9 cellular contexts compared by ENCODE assay signal in genomic region chr6:7542878-7543394, GRCh38. TPM values are rescaled to one million over a fixed set of nuclear protein-coding genes. Genes with fewer than 3 reads are reported as not detected.
DNase-seq lines count a peak whose midpoint lies in the region; ATAC-seq, FAIRE-seq and TF ChIP-seq lines count a peak whose summit lies in the region.
"Had no signal": no experiment of that assay in that cellular context is flagged by ENCODE, and none has a peak within 500 bp of the region (broad histone marks: within the 10 kb centered on the region; RNA-seq: fewer than 3 reads in every experiment).

No MANE protein-coding gene starts in this region.

- 0% methylated on average over 14 of the region's 31 CpGs for WGBS in HepG2 (ENCODE audit: low lambda C conversion rate)
- WGBS in transverse colon (ENCODE audit: low coverage in 1 of 2), 2 donors, result 3 to 7% methylated on average over 2 to 31 of the region's 31 CpGs

- intact Hi-C loops in HepG2 (cut with micrococcal nuclease; ENCODE audit: unreplicated experiment) (loop anchor here (1.0 to 10.0 kb wide), 4 partner anchors 97 to 378 kb away; partner anchors contain the start of gene SSR1), transverse colon (cut with DNase I; ENCODE audit: low total_unique reads) (no loop called here)

- POLR2A ChIA-PET in HepG2 (lab: Yijun Ruan, JAX), result interaction anchor here (0.6 to 2.1 kb wide), 9 partner anchors 18 to 230 kb away, joined by 3 to 21 read pairs (median 4); partner anchors contain the start of genes CAGE1, RIOK1, SNRNP48 and SSR1

- H3K27me3 ChIP-seq in HepG2 (ENCODE audit: control insufficient read depth in 1 of 2, insufficient read depth in 2 of 2, low read length in 2 of 2) (peaks cover 0 to 3% of the 10 kb centered on the region in 2 experiments; a peak in 1 of 5 replicates), transverse colon (peaks cover 46% of the 10 kb centered on the region)

- H3K27ac ChIP-seq in coronary artery (no peak overlapping the region), HepG2 (ENCODE audit: extremely low read length, insufficient read depth, low read length) (peak overlapping the region; percentile 90), transverse colon (peak overlapping the region; percentile 76 to 91 (median 86))
- H3K27ac ChIP-seq: KMS-11 had no signal

- peak overlapping the region; percentile 99 for H3K9ac ChIP-seq in HepG2 (ENCODE audit: insufficient read depth, low read depth, low read length)
- H3K9ac ChIP-seq: KMS-11 had no signal

- H3K36me3 ChIP-seq in HepG2 (replicated peaks in 1 of 2; ENCODE audit: control insufficient read depth in 1 of 2, insufficient read depth in 2 of 2, low read length in 2 of 2) (peaks cover 1 to 14% of the 10 kb centered on the region in 2 experiments; a peak in 3 of 5 replicates), transverse colon (no peaks in the 10 kb centered on the region)

- ATAC-seq in HepG2 (peak; percentile 63), HG03097 (IDR thresholded peaks at IDR 0.05; ENCODE audit: low FRiP score, unreplicated experiment) (no peak)

- TF ChIP-seq CTCF in coronary artery (IDR thresholded peaks at IDR 0.05) (no peak), HepG2 (CRISPR knock-in tag; IDR thresholded peaks at IDR 0.05) (no peak; the same call in 1 of the 2 replicates), transverse colon (IDR thresholded peaks at IDR 0.05) (no peak)

- H3K4me3 ChIP-seq in coronary artery, result peak overlapping the region; percentile 77
- H3K4me3 ChIP-seq in HepG2 (replicated peaks in 1 of 3; ENCODE audit: insufficient read depth in 1 of 3, low read depth in 2 of 3, low read length in 3 of 3), result peak overlapping the region; percentile 94 to 100 (median 95)
- peak overlapping the region; percentile 54 to 70 (median 57) for H3K4me3 ChIP-seq in transverse colon

- TF ChIP-seq POLR2A in HepG2 (IDR thresholded peaks at IDR 0.05; ENCODE audit: insufficient read depth in 1 of 2, low read depth in 2 of 2, low read length in 2 of 2) (peak; percentile 67 to 72; a peak in 3 of 4 replicates), transverse colon (IDR thresholded peaks at IDR 0.05) (peak; percentile 73)

- in situ Hi-C loops in HepG2 (cut with HindIII; ENCODE audit: extremely low pct_ligation_motif_present, low pct_unique_long_range_greater_than_20kb), result loop anchor here (5.0 kb wide), 1 partner anchor 111 kb away; no protein-coding TSS in a partner anchor
- in situ Hi-C loops in transverse colon (cut with MboI; ENCODE audit: low pct_ligation_motif_present in 1 of 4, low pct_unique_long_range_greater_than_20kb in 1 of 4, low sequenced_read_pairs in 3 of 4), result no loop called here

- peaks cover 15% of the 10 kb centered on the region for H4K20me1 ChIP-seq in HepG2 (ENCODE audit: insufficient read depth, low read length)

- H3K9me3 ChIP-seq in HepG2 (ENCODE audit: low read length) (no peaks in the 10 kb centered on the region), transverse colon (no peaks in the 10 kb centered on the region)

- H3K4me2 ChIP-seq in HepG2 (ENCODE audit: low read depth, low read length), result peak overlapping the region; percentile 97

- no peak; the same call in 1 of the 2 replicates for TF ChIP-seq RAD21 in HepG2 (CRISPR knock-in tag; IDR thresholded peaks at IDR 0.05)

- H3K79me2 ChIP-seq in HepG2 (ENCODE audit: insufficient read depth, low read length), result peaks cover 63% of the 10 kb centered on the region

- no TSS peak for BruUV-seq in HepG2 (replicated peaks; lab: Mats Ljungman, UMichigan)

- peaks cover 61% of the 10 kb centered on the region for H3K4me1 ChIP-seq in HepG2 (ENCODE audit: insufficient read depth, low read length)
- peaks cover 0 to 44% (median 29%) of the 10 kb centered on the region in 4 donors for H3K4me1 ChIP-seq in transverse colon

- no peak overlapping the region for H2AFZ ChIP-seq in HepG2 (ENCODE audit: low read length)

- no peak; a peak in 1 of 4 replicates for TF ChIP-seq EP300 in HepG2 (IDR thresholded peaks at IDR 0.05; ENCODE audit: low read depth in 2 of 2, low read length in 2 of 2)
- peak; percentile 50; the same call in 1 of the 2 replicates for TF ChIP-seq EP300 in HepG2 (CRISPR knock-in tag; IDR thresholded peaks at IDR 0.05; ENCODE audit: borderline replicate concordance)
- no peak for TF ChIP-seq EP300 in transverse colon (IDR thresholded peaks at IDR 0.05; ENCODE audit: low read depth)

- no peak for FAIRE-seq in HepG2 (lab: Jason Lieb, UNC)

- DNase-seq in DMS53 (lab: John Stamatoyannopoulos, UW) (peak; percentile 94), NCI-H1105 treated with DMSO at 0.1 percent for 48 hours (lab: John Stamatoyannopoulos, UW) (peak; percentile 12), coronary artery (ENCODE audit: low spot score) (no peak), HepG2 (ENCODE audit: low spot score) (peak; percentile 93), transverse colon (peak; percentile 84), hippocampal formation (lab: John Stamatoyannopoulos, UW) (no peak), GOT3 (lab: John Stamatoyannopoulos, UW) (no peak)

- CTCF ChIA-PET in HepG2 (lab: Yijun Ruan, JAX; ENCODE audit: low intra/inter-chr PET ratio, low total read pairs), result no interaction called here

TF ChIP-seq in HepG2, 621 proteins besides CTCF, POLR2A, EP300 and RAD21 (continues in another document):
- TF ChIP-seq HNF4G (IDR thresholded peaks at IDR 0.05; ENCODE audit: borderline replicate concordance, low read depth, low read length) (peak; percentile 58), HNF4G (CRISPR knock-in tag; IDR thresholded peaks at IDR 0.05; ENCODE audit: borderline replicate concordance, low read depth) (no peak), ZNF503 (CRISPR knock-in tag; IDR thresholded peaks at IDR 0.05) (peak; percentile 87)

RNA-seq across cellular contexts. Expression of gene DSP, which starts 1.5 kb away (rescaled TPM):
- total RNA-seq in HepG2 (2016; rRNA removed; fragmentation: Illumina TruSeq; extraction: Trizol) (89.8 and 133 TPM in 2 replicates), transverse colon (100 to 1,000 TPM; 160 to 243 (median 202) TPM)
- total RNA-seq in HepG2 (2016; cell fraction: cytosol; rRNA removed; fragmentation: Illumina TruSeq; extraction: Trizol; ENCODE audit: low read depth), result 7.1 and 8.3 TPM in 2 replicates
- 86.8 and 115 TPM in 2 replicates for total RNA-seq in HepG2 (2016; cell fraction: insoluble cytoplasmic fraction; rRNA removed; fragmentation: Illumina TruSeq; extraction: Trizol)
- total RNA-seq in HepG2 (2016; cell fraction: membrane; rRNA removed; fragmentation: Illumina TruSeq; extraction: Trizol), result 25.8 and 26.4 TPM in 2 replicates
- 108 and 127 TPM in 2 replicates for total RNA-seq in HepG2 (2016; cell fraction: nucleus; rRNA removed; fragmentation: Illumina TruSeq; extraction: Trizol)
- 101 and 117 TPM in 2 replicates for polyA plus RNA-seq in HepG2 (2011; rRNA removed)
- 90.6 and 111 TPM in 2 replicates for polyA plus RNA-seq in HepG2 (2011; cell fraction: cytosol; rRNA removed)
- 212 and 239 TPM in 2 replicates for polyA plus RNA-seq in HepG2 (2011; cell fraction: nucleus; rRNA removed)
- 214 and 279 TPM in 2 replicates for polyA plus RNA-seq in HepG2 (2012)
- 1.6 and 1.8 TPM in 2 replicates for polyA plus RNA-seq in HepG2 (2016; cell fraction: cytosol; fragmentation: Illumina TruSeq; extraction: Trizol; ENCODE audit: low read depth)
- 60.1 and 69.4 TPM in 2 replicates for polyA plus RNA-seq in HepG2 (2016; cell fraction: insoluble cytoplasmic fraction; fragmentation: Illumina TruSeq; extraction: Trizol; ENCODE audit: low read depth)
- 3.9 and 5.4 TPM in 2 replicates for polyA plus RNA-seq in HepG2 (2016; cell fraction: membrane; fragmentation: Illumina TruSeq; extraction: Trizol; ENCODE audit: low read depth)
- polyA plus RNA-seq in HepG2 (2016; cell fraction: nucleus; fragmentation: Illumina TruSeq; extraction: Trizol; ENCODE audit: insufficient read depth, low read depth), result 79.3 and 87.4 TPM in 2 replicates
- polyA minus RNA-seq in HepG2 (2011; rRNA and poly(A)+ RNA removed; ENCODE audit: low replicate concordance), result 21.3 and 192 TPM in 2 replicates
- polyA minus RNA-seq in HepG2 (2011; cell fraction: cytosol; rRNA and poly(A)+ RNA removed), result 301 and 325 TPM in 2 replicates
- 412 and 443 TPM in 2 replicates for polyA minus RNA-seq in HepG2 (2011; cell fraction: nucleus; rRNA and poly(A)+ RNA removed)

RNA-seq across cellular contexts. Expression of gene SNRNP48, which starts 47.1 kb away (rescaled TPM):
- total RNA-seq in HepG2 (2016; rRNA removed; fragmentation: Illumina TruSeq; extraction: Trizol) (47.5 and 82.0 TPM in 2 replicates), transverse colon (10 to 100 TPM in 3 of 4 donors, 1 to 10 TPM in 1; 7.9 to 31.8 (median 16.6) TPM)
- 4.5 and 5.3 TPM in 2 replicates for total RNA-seq in HepG2 (2016; cell fraction: cytosol; rRNA removed; fragmentation: Illumina TruSeq; extraction: Trizol; ENCODE audit: low read depth)
- 53.2 and 86.1 TPM in 2 replicates for total RNA-seq in HepG2 (2016; cell fraction: insoluble cytoplasmic fraction; rRNA removed; fragmentation: Illumina TruSeq; extraction: Trizol)
- total RNA-seq in HepG2 (2016; cell fraction: membrane; rRNA removed; fragmentation: Illumina TruSeq; extraction: Trizol), result 13.9 and 17.5 TPM in 2 replicates
- 32.5 and 36.4 TPM in 2 replicates for total RNA-seq in HepG2 (2016; cell fraction: nucleus; rRNA removed; fragmentation: Illumina TruSeq; extraction: Trizol)
- polyA plus RNA-seq in HepG2 (2011; rRNA removed), result 11.6 and 17.5 TPM in 2 replicates
- polyA plus RNA-seq in HepG2 (2011; cell fraction: cytosol; rRNA removed), result 7.7 and 8.9 TPM in 2 replicates
- 7.9 and 11.5 TPM in 2 replicates for polyA plus RNA-seq in HepG2 (2011; cell fraction: nucleus; rRNA removed)
- polyA plus RNA-seq in HepG2 (2012), result 12.4 and 15.5 TPM in 2 replicates
- 2.1 and 2.4 TPM in 2 replicates for polyA plus RNA-seq in HepG2 (2016; cell fraction: cytosol; fragmentation: Illumina TruSeq; extraction: Trizol; ENCODE audit: low read depth)
- polyA plus RNA-seq in HepG2 (2016; cell fraction: insoluble cytoplasmic fraction; fragmentation: Illumina TruSeq; extraction: Trizol; ENCODE audit: low read depth), result 53.9 and 61.3 TPM in 2 replicates
- 6.2 and 7.3 TPM in 2 replicates for polyA plus RNA-seq in HepG2 (2016; cell fraction: membrane; fragmentation: Illumina TruSeq; extraction: Trizol; ENCODE audit: low read depth)
- polyA plus RNA-seq in HepG2 (2016; cell fraction: nucleus; fragmentation: Illumina TruSeq; extraction: Trizol; ENCODE audit: insufficient read depth, low read depth), result 40.0 and 41.7 TPM in 2 replicates
- 7.8 and 10.6 TPM in 2 replicates for polyA minus RNA-seq in HepG2 (2011; rRNA and poly(A)+ RNA removed; ENCODE audit: low replicate concordance)
- 9.2 and 11.9 TPM in 2 replicates for polyA minus RNA-seq in HepG2 (2011; cell fraction: cytosol; rRNA and poly(A)+ RNA removed)
- 28.1 and 32.1 TPM in 2 replicates for polyA minus RNA-seq in HepG2 (2011; cell fraction: nucleus; rRNA and poly(A)+ RNA removed)

Comparison
In these comparisons a context has a peak if more than half of its experiments do, and no peak if none do; other contexts are left out.
1. DNase-seq: peak in DMS53 (single experiment), NCI-H1105 treated with DMSO at 0.1 percent for 48 hours (single experiment), HepG2 (single experiment) and transverse colon (single experiment); none in coronary artery (single experiment), hippocampal formation (0 of 2) and GOT3 (single experiment).
2. H3K27ac ChIP-seq: peak in HepG2 (single experiment) and transverse colon (4 of 4); none in coronary artery (0 of 2).
3. Peak in every context shown above with its lines, with median percentiles within 50 percentile points of each other: H3K4me3 ChIP-seq.